Comparison of ENCODE assay signal across 28 cellular contexts in the genomic region with DNA sequence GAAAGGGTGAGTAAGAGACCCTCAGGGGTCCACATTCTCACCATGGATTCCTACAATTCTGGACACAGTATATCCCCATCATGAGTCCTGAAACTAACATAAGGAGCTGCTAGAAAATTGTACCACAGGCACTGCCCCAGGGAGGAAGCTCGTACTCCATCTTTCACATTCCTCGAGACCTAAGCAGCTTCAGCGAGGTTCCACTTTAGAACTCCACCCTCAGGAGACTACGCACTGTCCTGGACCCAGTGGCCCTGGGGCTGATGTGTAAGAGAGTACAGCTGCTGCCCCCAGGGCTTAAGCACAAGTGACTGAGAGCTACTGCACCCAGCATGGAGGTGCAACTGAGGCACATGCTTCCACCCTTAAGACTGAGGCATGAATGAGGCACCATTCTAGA.
"Had no signal": no experiment of that assay in that cellular context is flagged by ENCODE, and none has a peak within 500 bp of the region (broad histone marks: within the 10 kb centered on the region; RNA-seq: fewer than 3 reads in every experiment).

No MANE protein-coding gene starts in this region.

- ATAC-seq: effector memory CD8-positive, alpha-beta T cell; esophagus mucosa; foreskin keratinocyte; gastrocnemius medialis; gastroesophageal sphincter; heart left ventricle; heart right ventricle had no signal

- H3K27me3 ChIP-seq: colonic mucosa, dorsolateral prefrontal cortex, esophagus muscularis mucosa, esophagus squamous epithelium, foreskin keratinocyte, gastrocnemius medialis, gastroesophageal sphincter, heart left ventricle, heart right ventricle had no signal

- DNase-seq: colonic mucosa; cortex of kidney; dermis blood vessel endothelial cell; dorsolateral prefrontal cortex; effector CD4-positive, alpha-beta T cell; effector CD8-positive, alpha-beta T cell; effector memory CD4-positive, alpha-beta T cell; effector memory CD8-positive, alpha-beta T cell; endodermal cell; erythroblast; esophagus squamous epithelium; foreskin fibroblast; foreskin keratinocyte; foreskin melanocyte; gastrocnemius medialis; glutamatergic neuron; head of caudate nucleus; heart left ventricle; heart right ventricle had no signal

- H3K4me3 ChIP-seq: colonic mucosa, coronary artery, dorsolateral prefrontal cortex, esophagus muscularis mucosa, esophagus squamous epithelium, gastrocnemius medialis, gastroesophageal sphincter, heart left ventricle, heart right ventricle had no signal

- H3K27ac ChIP-seq: colonic mucosa, coronary artery, dorsolateral prefrontal cortex, epithelial cell of prostate, esophagus muscularis mucosa, esophagus squamous epithelium, foreskin keratinocyte, gastrocnemius medialis, gastroesophageal sphincter, heart left ventricle, heart right ventricle had no signal

- FAIRE-seq: colon, endometrium, endothelial cell of umbilical vein, frontal cortex had no signal

- H3K9me3 ChIP-seq: colonic mucosa, esophagus muscularis mucosa, gastrocnemius medialis, gastroesophageal sphincter, heart left ventricle had no signal

- H3K36me3 ChIP-seq: colonic mucosa, esophagus muscularis mucosa, esophagus squamous epithelium, gastrocnemius medialis, gastroesophageal sphincter, heart left ventricle, heart right ventricle had no signal

- H3K4me1 ChIP-seq: colonic mucosa, esophagus squamous epithelium, foreskin keratinocyte, gastroesophageal sphincter, heart right ventricle had no signal
